In genomic region chr10:46941091-46941490, GRCh38 we compare ENCODE assay signal across 4 cellular contexts. TPM values are rescaled to one million over a fixed set of nuclear protein-coding genes. Genes with fewer than 3 reads are reported as not detected.
"Had no signal": no experiment of that assay in that cellular context is flagged by ENCODE, and none has a peak within 500 bp of the region (broad histone marks: within the 10 kb centered on the region; RNA-seq: fewer than 3 reads in every experiment).

No MANE protein-coding gene starts in this region.

RNA-seq across cellular contexts. Expression of gene PTPN20, which starts 29.9 kb away (rescaled TPM):
- total RNA-seq: neural crest cell, osteocyte, smooth muscle cell had no signal
- polyA plus RNA-seq: neural cell, smooth muscle cell had no signal
